In genomic region chr10:73773152-73773879, GRCh38 we compare ENCODE assay signal across 8 cellular contexts. TPM values are rescaled to one million over a fixed set of nuclear protein-coding genes. Genes with fewer than 3 reads are reported as not detected.
A peak's percentile ranks its signal among the peaks of the same experiment; 100 is the strongest.
DNase-seq lines count a peak whose midpoint lies in the region; ATAC-seq, FAIRE-seq and TF ChIP-seq lines count a peak whose summit lies in the region.

No MANE protein-coding gene starts in this region.

- H3K27ac Mint-ChIP-seq in CD8-positive, alpha-beta memory T cell, result peak overlapping the region; percentile 87 to 97 (median 94)
- peak overlapping the region; percentile 90 for H3K27ac Mint-ChIP-seq in HFFc6
- H3K27ac Mint-ChIP-seq in activated T-helper 17 cell treated with anti-CD3 and anti-CD28 coated beads, Interleukin-2, amount 50 U/mL, for 72 hours, result peak overlapping the region; percentile 90

- peaks cover 38% of the 10 kb centered on the region for H3K36me3 ChIP-seq in CD8-positive, alpha-beta memory T cell (ENCODE audit: insufficient read depth, low read length)
- H3K36me3 ChIP-seq in hepatocyte (replicated peaks; ENCODE audit: insufficient read depth, low read depth) (no peaks in the 10 kb centered on the region), smooth muscle cell (ENCODE audit: low read depth) (no peaks in the 10 kb centered on the region)

- FAIRE-seq in HTR-8/SVneo (lab: Jason Lieb, UNC), result no peak

- peak; percentile 10 for ATAC-seq in activated T-helper 17 cell treated with anti-CD3 and anti-CD28 coated beads, Interleukin-2, amount 50 U/mL, for 72 hours (replicated peaks)
- ATAC-seq in HG03039 (IDR thresholded peaks at IDR 0.05; ENCODE audit: unreplicated experiment), result no peak

- peaks cover 5 to 75% (median 17%) of the 10 kb centered on the region in 3 donors for H3K36me3 Mint-ChIP-seq in CD8-positive, alpha-beta memory T cell
- peaks cover 46% of the 10 kb centered on the region for H3K36me3 Mint-ChIP-seq in HFFc6 (ENCODE audit: low read depth)
- H3K36me3 Mint-ChIP-seq in activated T-helper 17 cell treated with anti-CD3 and anti-CD28 coated beads, Interleukin-2, amount 50 U/mL, for 72 hours (ENCODE audit: low read depth), result peaks cover 100% of the 10 kb centered on the region

- no peaks in the 10 kb centered on the region for H3K9me2 ChIP-seq in hepatocyte (replicated peaks; ENCODE audit: insufficient read depth)

- H3K4me3 Mint-ChIP-seq in CD8-positive, alpha-beta memory T cell, result peak overlapping the region; percentile 91 to 98 (median 97)
- peak overlapping the region; percentile 96 for H3K4me3 Mint-ChIP-seq in HFFc6
- peak overlapping the region; percentile 97 for H3K4me3 Mint-ChIP-seq in activated T-helper 17 cell treated with anti-CD3 and anti-CD28 coated beads, Interleukin-2, amount 50 U/mL, for 72 hours

- peaks cover 49 to 76% (median 66%) of the 10 kb centered on the region in 3 donors for H3K4me1 Mint-ChIP-seq in CD8-positive, alpha-beta memory T cell
- H3K4me1 Mint-ChIP-seq in HFFc6 (ENCODE audit: low read depth), result peaks cover 45% of the 10 kb centered on the region
- H3K4me1 Mint-ChIP-seq in activated T-helper 17 cell treated with anti-CD3 and anti-CD28 coated beads, Interleukin-2, amount 50 U/mL, for 72 hours, result peaks cover 28% of the 10 kb centered on the region

- H3K4me1 ChIP-seq in CD8-positive, alpha-beta memory T cell (ENCODE audit: insufficient read depth, low read length), result peaks cover 45% of the 10 kb centered on the region
- H3K4me1 ChIP-seq in hepatocyte (ENCODE audit: insufficient read depth) (peaks cover 25% of the 10 kb centered on the region), smooth muscle cell (ENCODE audit: low read depth) (peaks cover 33% of the 10 kb centered on the region)

- H3K4me2 ChIP-seq in hepatocyte (peak overlapping the region; percentile 87), smooth muscle cell (peak overlapping the region; percentile 98)

- peak overlapping the region; percentile 97 for H2AFZ ChIP-seq in hepatocyte
- H2AFZ ChIP-seq in smooth muscle cell (ENCODE audit: low read depth), result no peak overlapping the region

- peak overlapping the region; percentile 90 for H3K27ac ChIP-seq in CD8-positive, alpha-beta memory T cell (ENCODE audit: low read depth, low read length)
- H3K27ac ChIP-seq in hepatocyte (peak overlapping the region; percentile 99), smooth muscle cell (ENCODE audit: low read depth) (peak overlapping the region; percentile 80)

- H3K27me3 ChIP-seq in CD8-positive, alpha-beta memory T cell (ENCODE audit: insufficient read depth, low read length, poor library complexity, severe bottlenecking), result no peaks in the 10 kb centered on the region
- H3K27me3 ChIP-seq in hepatocyte (no peaks in the 10 kb centered on the region), smooth muscle cell (ENCODE audit: low read depth) (no peaks in the 10 kb centered on the region)

- POLR2A ChIA-PET in CD8-positive, alpha-beta memory T cell (lab: Charles Lee), result interaction anchor here (0.6 to 3.8 kb wide), 14 partner anchors 10 to 1684 kb away, joined by 3 to 88 read pairs (median 4); partner anchors contain the start of genes CAMK2G, CHCHD1, SEC24C and ZSWIM8

- DNase-seq in CD8-positive, alpha-beta memory T cell, result peak in 1 of 5 donors; percentile 28
- DNase-seq in HFFc6, result no peak
- no peak for DNase-seq in hepatocyte (ENCODE audit: low spot score)
- DNase-seq in smooth muscle cell (lab: John Stamatoyannopoulos, UW; ENCODE audit: unreplicated experiment), result no peak
- DNase-seq in NK-92 treated with Interleukin-12 subunit alpha and Interleukin-12 subunit beta, amount 100 ng/mL, for 24 hours (lab: John Stamatoyannopoulos, UW), result no peak
- DNase-seq in HTR-8/SVneo (ENCODE audit: insufficient read length, low spot score), result no peak

- H3K4me3 ChIP-seq in CD8-positive, alpha-beta memory T cell (ENCODE audit: low read length), result peak overlapping the region; percentile 92
- H3K4me3 ChIP-seq in hepatocyte, result peak overlapping the region; percentile 99
- H3K4me3 ChIP-seq in smooth muscle cell, result peak overlapping the region; percentile 98

- H3F3A ChIP-seq in smooth muscle cell (ENCODE audit: low read depth), result peaks cover 39% of the 10 kb centered on the region

- H3K27me3 Mint-ChIP-seq in CD8-positive, alpha-beta memory T cell, result peaks cover 0 to 4% of the 10 kb centered on the region in 2 donors
- peaks cover 2% of the 10 kb centered on the region for H3K27me3 Mint-ChIP-seq in HFFc6 (ENCODE audit: insufficient read depth)
- no peaks in the 10 kb centered on the region for H3K27me3 Mint-ChIP-seq in activated T-helper 17 cell treated with anti-CD3 and anti-CD28 coated beads, Interleukin-2, amount 50 U/mL, for 72 hours

- no peak for TF ChIP-seq CTCF in HFFc6 (IDR thresholded peaks at IDR 0.05)
- no peak for TF ChIP-seq CTCF in hepatocyte (IDR thresholded peaks at IDR 0.05; ENCODE audit: poor library complexity)
- TF ChIP-seq CTCF in smooth muscle cell (IDR thresholded peaks at IDR 0.05; ENCODE audit: borderline replicate concordance, insufficient read depth, poor library complexity, severe bottlenecking), result no peak

- peaks cover 50% of the 10 kb centered on the region for H3K79me2 ChIP-seq in hepatocyte
- peaks cover 51% of the 10 kb centered on the region for H3K79me2 ChIP-seq in smooth muscle cell (ENCODE audit: low read depth)

- no peaks in the 10 kb centered on the region for H3K9me3 ChIP-seq in CD8-positive, alpha-beta memory T cell (ENCODE audit: low read length)
- H3K9me3 ChIP-seq in hepatocyte (ENCODE audit: low read depth) (no peaks in the 10 kb centered on the region), smooth muscle cell (replicated peaks; ENCODE audit: low read depth) (no peaks in the 10 kb centered on the region)

- CTCF ChIA-PET in CD8-positive, alpha-beta memory T cell (lab: Charles Lee), result interaction anchor here (0.9 to 6.6 kb wide), 13 partner anchors 9 to 115 kb away, joined by 3 to 42 read pairs (median 9); partner anchors contain the start of genes CHCHD1, SEC24C and ZSWIM8

- no peaks in the 10 kb centered on the region for H3K9me3 Mint-ChIP-seq in CD8-positive, alpha-beta memory T cell
- no peaks in the 10 kb centered on the region for H3K9me3 Mint-ChIP-seq in HFFc6
- H3K9me3 Mint-ChIP-seq in activated T-helper 17 cell treated with anti-CD3 and anti-CD28 coated beads, Interleukin-2, amount 50 U/mL, for 72 hours, result no peaks in the 10 kb centered on the region

- no peaks in the 10 kb centered on the region for H4K20me1 ChIP-seq in hepatocyte (ENCODE audit: insufficient read depth, poor library complexity, severe bottlenecking)
- H4K20me1 ChIP-seq in smooth muscle cell (ENCODE audit: low read depth), result peaks cover 49% of the 10 kb centered on the region

- WGBS in hepatocyte (ENCODE audit: low lambda C conversion rate, missing lambda C conversion rate), result 17% methylated on average over 29 of the region's 29 CpGs
- WGBS in smooth muscle cell (ENCODE audit: low lambda C conversion rate), result 11% methylated on average over 29 of the region's 29 CpGs

- H3K9ac ChIP-seq in smooth muscle cell (ENCODE audit: low read depth), result peak overlapping the region; percentile 77

RNA-seq across cellular contexts. Expression of gene CHCHD1, which starts 8.5 kb away (rescaled TPM):
- total RNA-seq in CD8-positive, alpha-beta memory T cell, result 10 to 100 TPM; 35.8 to 37.2 TPM
- 52.6 TPM for polyA plus RNA-seq in CD8-positive, alpha-beta memory T cell
- 10 to 100 TPM; 27.1 to 34.7 (median 30.6) TPM for total RNA-seq in HFFc6 (2021; fragmentation: NEBNext Ultra II Directional; extraction: Animal tissue kit (Norgen Biotek cat#: 25700))
- total RNA-seq in activated T-helper 17 cell treated with anti-CD3 and anti-CD28 coated beads, Interleukin-2, amount 50 U/mL, for 72 hours, result 10 to 100 TPM; 30.2 to 32.8 TPM
- total RNA-seq in hepatocyte (45.3 and 59.1 TPM in 2 replicates), smooth muscle cell (51.7 and 65.9 TPM in 2 replicates)
- polyA plus RNA-seq in hepatocyte (86.1 and 95.2 TPM in 2 replicates), smooth muscle cell (67.8 and 68.3 TPM in 2 replicates)

RNA-seq across cellular contexts. Expression of gene ZSWIM8, which starts 12.1 kb away (rescaled TPM):
- 10 to 100 TPM; 54.3 to 57.6 TPM for total RNA-seq in CD8-positive, alpha-beta memory T cell
- polyA plus RNA-seq in CD8-positive, alpha-beta memory T cell, result 26.0 TPM
- total RNA-seq in HFFc6 (2021; fragmentation: NEBNext Ultra II Directional; extraction: Animal tissue kit (Norgen Biotek cat#: 25700)), result 10 to 100 TPM; 47.2 to 62.6 (median 55.3) TPM
- total RNA-seq in activated T-helper 17 cell treated with anti-CD3 and anti-CD28 coated beads, Interleukin-2, amount 50 U/mL, for 72 hours, result 100 to 1,000 TPM in 1 of 2 donors, 10 to 100 TPM in 1; 66.1 to 113 TPM
- total RNA-seq in hepatocyte, result 83.7 and 101 TPM in 2 replicates
- polyA plus RNA-seq in hepatocyte, result 98.5 and 103 TPM in 2 replicates
- total RNA-seq in smooth muscle cell, result 44.8 and 83.9 TPM in 2 replicates
- polyA plus RNA-seq in smooth muscle cell, result 48.3 and 66.9 TPM in 2 replicates

RNA-seq across cellular contexts. Expression of gene SEC24C, which starts 29.1 kb away (rescaled TPM):
- total RNA-seq in CD8-positive, alpha-beta memory T cell, result 10 to 100 TPM; 93.1 to 95.9 TPM
- polyA plus RNA-seq in CD8-positive, alpha-beta memory T cell, result 70.3 TPM
- 100 to 1,000 TPM in 1 of 6 experiments, 10 to 100 TPM in 5; 90.8 to 108 (median 97.7) TPM for total RNA-seq in HFFc6 (2021; fragmentation: NEBNext Ultra II Directional; extraction: Animal tissue kit (Norgen Biotek cat#: 25700))
- total RNA-seq in activated T-helper 17 cell treated with anti-CD3 and anti-CD28 coated beads, Interleukin-2, amount 50 U/mL, for 72 hours, result 100 to 1,000 TPM in 1 of 2 donors, 10 to 100 TPM in 1; 98.5 to 129 TPM
- total RNA-seq in hepatocyte (59.4 and 60.2 TPM in 2 replicates), smooth muscle cell (50.3 and 54.7 TPM in 2 replicates)
- polyA plus RNA-seq in hepatocyte (46.8 and 47.6 TPM in 2 replicates), smooth muscle cell (36.4 and 41.5 TPM in 2 replicates)

RNA-seq across cellular contexts. Expression of gene NDST2, which starts 38.1 kb away (rescaled TPM):
- 10 to 100 TPM; 39.8 to 43.9 TPM for total RNA-seq in CD8-positive, alpha-beta memory T cell
- polyA plus RNA-seq in CD8-positive, alpha-beta memory T cell, result 25.3 TPM
- total RNA-seq in HFFc6 (2021; fragmentation: NEBNext Ultra II Directional; extraction: Animal tissue kit (Norgen Biotek cat#: 25700)), result 10 to 100 TPM; 18.9 to 21.5 (median 20.3) TPM
- total RNA-seq in activated T-helper 17 cell treated with anti-CD3 and anti-CD28 coated beads, Interleukin-2, amount 50 U/mL, for 72 hours, result 10 to 100 TPM; 41.2 to 64.0 TPM
- 10.7 and 29.9 TPM in 2 replicates for total RNA-seq in hepatocyte
- polyA plus RNA-seq in hepatocyte, result 21.1 and 24.9 TPM in 2 replicates
- 12.4 and 13.3 TPM in 2 replicates for total RNA-seq in smooth muscle cell
- 11.1 and 15.2 TPM in 2 replicates for polyA plus RNA-seq in smooth muscle cell
